Comparison of ENCODE assay signal across 20 cellular contexts in the genomic region with DNA sequence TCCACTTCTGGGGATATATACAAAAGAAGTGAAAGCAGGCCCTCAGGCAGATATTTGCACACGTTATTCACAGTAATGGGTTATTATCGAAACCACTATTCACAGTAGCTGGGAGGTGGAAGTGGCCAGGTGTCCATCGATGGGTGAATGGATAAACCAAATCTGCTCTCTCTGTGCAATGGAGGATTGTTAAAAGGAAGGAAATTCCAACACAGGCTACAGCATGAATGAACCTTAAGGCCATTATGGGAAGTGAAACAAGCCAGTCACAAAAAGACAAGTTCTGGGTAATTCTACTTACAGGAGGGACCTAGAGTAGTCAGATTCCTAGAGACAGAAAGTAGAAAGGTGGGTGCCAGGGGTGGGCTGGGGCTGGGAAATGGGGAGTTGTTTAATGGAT. TPM values are rescaled to one million over a fixed set of nuclear protein-coding genes. Genes with fewer than 3 reads are reported as not detected.
DNase-seq lines count a peak whose midpoint lies in the region; ATAC-seq and TF ChIP-seq lines count a peak whose summit lies in the region.
"Had no signal": no experiment of that assay in that cellular context is flagged by ENCODE, and none has a peak within 500 bp of the region (broad histone marks: within the 10 kb centered on the region; RNA-seq: fewer than 3 reads in every experiment).

No MANE protein-coding gene starts in this region.

- DNase-seq in SIG-M5 treated with dmso at 0.1 percent for 504 hours (lab: John Stamatoyannopoulos, UW; ENCODE audit: unreplicated experiment) (peak; percentile 56), SIG-M5 (lab: John Stamatoyannopoulos, UW) (no peak), NCI-H146 treated with DMSO at 0.1 percent for 48 hours (lab: John Stamatoyannopoulos, UW; ENCODE audit: unreplicated experiment) (peak; percentile 84), activated B cell treated with CpG ODN at 0.5 μM for 24 hours (no peak), DMS79 (lab: John Stamatoyannopoulos, UW) (no peak)
- no peak for DNase-seq in stimulated activated naive B cell treated with anti-CD40 and anti-IgM and Interleukin-4, amounts not matched to agents 10 μg/mL and 1 μg/mL and 100 μg/mL, for 72 hours
- no peak for DNase-seq in activated T-helper 2 cell treated with anti-CD3 and anti-CD28 coated beads, Interferon-gamma antibody, Interleukin-2, Interleukin-4, amounts not matched to agents 10 μg/mL and 5 μg/mL and 100 μg/mL, durations not matched to agents 14 hours and 24 hours and 36 hours (ENCODE audit: low spot score)
- DNase-seq: activated CD4-positive, alpha-beta T cell treated with anti-CD3 and anti-CD28 coated beads for 1 hour; activated CD8-positive, alpha-beta T cell treated with anti-CD3 and anti-CD28 coated beads for 36 hours; brain microvascular endothelial cell; CD8-positive, alpha-beta memory T cell; DMS53; heart left ventricle; KG1; NCI-H226; SJCRH30; stimulated activated CD8-positive, alpha-beta memory T cell treated with anti-CD3 and anti-CD28 coated beads, Interleukin-4, amount 100 ng/mL, for 48 hours; T-cell had no signal

- peaks cover 12% of the 10 kb centered on the region for H3K36me3 Mint-ChIP-seq in activated B cell treated with CpG ODN at 0.5 μM for 24 hours (ENCODE audit: low read depth)
- peaks cover 13 to 20% of the 10 kb centered on the region in 2 donors for H3K36me3 Mint-ChIP-seq in stimulated activated naive B cell treated with anti-CD40 and anti-IgM and Interleukin-4, amounts not matched to agents 10 μg/mL and 1 μg/mL and 100 μg/mL, for 72 hours
- H3K36me3 Mint-ChIP-seq in activated T-helper 2 cell treated with anti-CD3 and anti-CD28 coated beads, Interferon-gamma antibody, Interleukin-2, Interleukin-4, amounts not matched to agents 10 μg/mL and 5 μg/mL and 100 μg/mL, durations not matched to agents 14 hours and 24 hours and 36 hours (ENCODE audit: low read depth): peaks cover 6% of the 10 kb centered on the region

- intact Hi-C loops in activated B cell treated with CpG ODN at 0.5 μM for 24 hours (cut with micrococcal nuclease): loop anchor here (2.0 kb wide), 1 partner anchor 30 kb away; no protein-coding TSS in a partner anchor
- intact Hi-C loops in activated T-helper 2 cell treated with anti-CD3 and anti-CD28 coated beads, Interferon-gamma antibody, Interleukin-2, Interleukin-4, amounts not matched to agents 10 μg/mL and 5 μg/mL and 100 μg/mL, durations not matched to agents 14 hours and 24 hours and 36 hours (cut with micrococcal nuclease): no loop called here

- no peak for TF ChIP-seq CTCF in activated B cell treated with CpG ODN at 0.5 μM for 24 hours (IDR thresholded peaks at IDR 0.05)

- no peak overlapping the region for H3K4me3 Mint-ChIP-seq in activated B cell treated with CpG ODN at 0.5 μM for 24 hours
- no peak overlapping the region for H3K4me3 Mint-ChIP-seq in stimulated activated naive B cell treated with anti-CD40 and anti-IgM and Interleukin-4, amounts not matched to agents 10 μg/mL and 1 μg/mL and 100 μg/mL, for 72 hours
- no peak overlapping the region for H3K4me3 Mint-ChIP-seq in activated T-helper 2 cell treated with anti-CD3 and anti-CD28 coated beads, Interferon-gamma antibody, Interleukin-2, Interleukin-4, amounts not matched to agents 10 μg/mL and 5 μg/mL and 100 μg/mL, durations not matched to agents 14 hours and 24 hours and 36 hours (ENCODE audit: low read depth)
- H3K4me3 Mint-ChIP-seq: activated CD8-positive, alpha-beta T cell treated with anti-CD3 and anti-CD28 coated beads for 36 hours; CD8-positive, alpha-beta memory T cell; T-cell had no signal

- CTCF ChIA-PET in activated B cell treated with CpG ODN at 0.5 μM for 24 hours (lab: Charles Lee): interaction anchor here (1.0 to 10.4 kb wide), 3 partner anchors 40 to 141 kb away, joined by 3 to 248 read pairs (median 3); no protein-coding TSS in a partner anchor

- H3K4me1 Mint-ChIP-seq in activated B cell treated with CpG ODN at 0.5 μM for 24 hours: peaks cover 12% of the 10 kb centered on the region
- peaks cover 8 to 19% of the 10 kb centered on the region in 2 donors for H3K4me1 Mint-ChIP-seq in stimulated activated naive B cell treated with anti-CD40 and anti-IgM and Interleukin-4, amounts not matched to agents 10 μg/mL and 1 μg/mL and 100 μg/mL, for 72 hours
- peaks cover 1% of the 10 kb centered on the region for H3K4me1 Mint-ChIP-seq in activated T-helper 2 cell treated with anti-CD3 and anti-CD28 coated beads, Interferon-gamma antibody, Interleukin-2, Interleukin-4, amounts not matched to agents 10 μg/mL and 5 μg/mL and 100 μg/mL, durations not matched to agents 14 hours and 24 hours and 36 hours (ENCODE audit: low read depth)

- POLR2A ChIA-PET in activated B cell treated with CpG ODN at 0.5 μM for 24 hours (lab: Charles Lee): interaction anchor here (0.5 kb wide), 1 partner anchor 135 kb away, joined by 11 read pairs; no protein-coding TSS in a partner anchor

- no peak overlapping the region for H3K27ac Mint-ChIP-seq in activated B cell treated with CpG ODN at 0.5 μM for 24 hours
- no peak overlapping the region for H3K27ac Mint-ChIP-seq in stimulated activated naive B cell treated with anti-CD40 and anti-IgM and Interleukin-4, amounts not matched to agents 10 μg/mL and 1 μg/mL and 100 μg/mL, for 72 hours
- H3K27ac Mint-ChIP-seq in activated T-helper 2 cell treated with anti-CD3 and anti-CD28 coated beads, Interferon-gamma antibody, Interleukin-2, Interleukin-4, amounts not matched to agents 10 μg/mL and 5 μg/mL and 100 μg/mL, durations not matched to agents 14 hours and 24 hours and 36 hours: no peak overlapping the region
- H3K27ac Mint-ChIP-seq: activated CD8-positive, alpha-beta T cell treated with anti-CD3 and anti-CD28 coated beads for 36 hours; T-cell had no signal

- H3K27me3 Mint-ChIP-seq in activated B cell treated with CpG ODN at 0.5 μM for 24 hours: peaks cover 2% of the 10 kb centered on the region
- H3K27me3 Mint-ChIP-seq in stimulated activated naive B cell treated with anti-CD40 and anti-IgM and Interleukin-4, amounts not matched to agents 10 μg/mL and 1 μg/mL and 100 μg/mL, for 72 hours: peaks cover 19% of the 10 kb centered on the region in 2 donors
- no peaks in the 10 kb centered on the region for H3K27me3 Mint-ChIP-seq in activated T-helper 2 cell treated with anti-CD3 and anti-CD28 coated beads, Interferon-gamma antibody, Interleukin-2, Interleukin-4, amounts not matched to agents 10 μg/mL and 5 μg/mL and 100 μg/mL, durations not matched to agents 14 hours and 24 hours and 36 hours (ENCODE audit: low read depth)
- H3K27me3 Mint-ChIP-seq: activated CD8-positive, alpha-beta T cell treated with anti-CD3 and anti-CD28 coated beads for 36 hours; CD8-positive, alpha-beta memory T cell; T-cell had no signal

- H3K9me3 Mint-ChIP-seq in activated B cell treated with CpG ODN at 0.5 μM for 24 hours: no peaks in the 10 kb centered on the region
- no peaks in the 10 kb centered on the region for H3K9me3 Mint-ChIP-seq in stimulated activated naive B cell treated with anti-CD40 and anti-IgM and Interleukin-4, amounts not matched to agents 10 μg/mL and 1 μg/mL and 100 μg/mL, for 72 hours
- H3K9me3 Mint-ChIP-seq in activated T-helper 2 cell treated with anti-CD3 and anti-CD28 coated beads, Interferon-gamma antibody, Interleukin-2, Interleukin-4, amounts not matched to agents 10 μg/mL and 5 μg/mL and 100 μg/mL, durations not matched to agents 14 hours and 24 hours and 36 hours: no peaks in the 10 kb centered on the region
- H3K9me3 Mint-ChIP-seq: activated CD8-positive, alpha-beta T cell treated with anti-CD3 and anti-CD28 coated beads for 36 hours; CD8-positive, alpha-beta memory T cell; T-cell had no signal

- ATAC-seq in activated B cell treated with CpG ODN at 0.5 μM for 24 hours (ENCODE audit: low read depth) (peak; percentile 40), GM18870 (IDR thresholded peaks at IDR 0.05; ENCODE audit: unreplicated experiment) (no peak)
- ATAC-seq in stimulated activated naive B cell treated with anti-CD40 and anti-IgM and Interleukin-4, amounts not matched to agents 10 μg/mL and 1 μg/mL and 100 μg/mL, for 72 hours (replicated peaks): peak; percentile 89 to 90
- ATAC-seq: activated CD8-positive, alpha-beta T cell treated with anti-CD3 and anti-CD28 coated beads for 36 hours; T-cell had no signal

RNA-seq across cellular contexts. Expression of a gene that starts 48.5 kb away (rescaled TPM):
- 0.35 TPM in 1 of 2 replicates, not detected in the other for total RNA-seq in activated B cell treated with CpG ODN at 0.5 μM for 24 hours
- 0.41 and 0.80 TPM in 2 replicates for total RNA-seq in activated T-helper 2 cell treated with anti-CD3 and anti-CD28 coated beads, Interferon-gamma antibody, Interleukin-2, Interleukin-4, amounts not matched to agents 10 μg/mL and 5 μg/mL and 100 μg/mL, durations not matched to agents 14 hours and 24 hours and 36 hours
- total RNA-seq: CD8-positive, alpha-beta memory T cell; SJCRH30; skeletal muscle tissue had no signal

RNA-seq across cellular contexts. Expression of a gene that starts 56.1 kb away (rescaled TPM):
- total RNA-seq in activated B cell treated with CpG ODN at 0.5 μM for 24 hours: 9.6 and 10.4 TPM in 2 replicates
- 14.7 and 15.0 TPM in 2 replicates for total RNA-seq in activated T-helper 2 cell treated with anti-CD3 and anti-CD28 coated beads, Interferon-gamma antibody, Interleukin-2, Interleukin-4, amounts not matched to agents 10 μg/mL and 5 μg/mL and 100 μg/mL, durations not matched to agents 14 hours and 24 hours and 36 hours

Comparison
In these comparisons a context has a peak if more than half of its experiments do, and no peak if none do; other contexts are left out.
1. DNase-seq: peak in SIG-M5 treated with dmso at 0.1 percent for 504 hours (single experiment) and NCI-H146 treated with DMSO at 0.1 percent for 48 hours (single experiment); none in SIG-M5 (single experiment), activated B cell treated with CpG ODN at 0.5 μM for 24 hours (single experiment), stimulated activated naive B cell treated with anti-CD40 and anti-IgM and Interleukin-4, amounts not matched to agents 10 μg/mL and 1 μg/mL and 100 μg/mL, for 72 hours (single experiment), DMS79 (single experiment) and activated T-helper 2 cell treated with anti-CD3 and anti-CD28 coated beads, Interferon-gamma antibody, Interleukin-2, Interleukin-4, amounts not matched to agents 10 μg/mL and 5 μg/mL and 100 μg/mL, durations not matched to agents 14 hours and 24 hours and 36 hours (single experiment).